ENCODE assay signal across 20 cellular contexts in genomic region chr4:118087366-118087765, GRCh38. TPM values are rescaled to one million over a fixed set of nuclear protein-coding genes. Genes with fewer than 3 reads are reported as not detected.
DNase-seq lines count a peak whose midpoint lies in the region; FAIRE-seq and TF ChIP-seq lines count a peak whose summit lies in the region.
"Had no signal": no experiment of that assay in that cellular context is flagged by ENCODE, and none has a peak within 500 bp of the region (broad histone marks: within the 10 kb centered on the region; RNA-seq: fewer than 3 reads in every experiment).

No MANE protein-coding gene starts in this region.

- no peaks in the 10 kb centered on the region for H3K36me3 ChIP-seq in neural cell (ENCODE audit: insufficient read depth, low read length)
- H3K36me3 ChIP-seq: HAP-1 had no signal

- no peaks in the 10 kb centered on the region for H3K79me2 ChIP-seq in neural cell (replicated peaks; ENCODE audit: insufficient read depth, low read length)

- no peak overlapping the region for H3K9ac ChIP-seq in neural cell (ENCODE audit: low read length)

- H3K36me3 Mint-ChIP-seq in endothelial cell (ENCODE audit: low read depth, unreplicated experiment) = no peaks in the 10 kb centered on the region
- H3K36me3 Mint-ChIP-seq: CD4-positive, CD25-positive, alpha-beta regulatory T cell had no signal

- H3K27me3 ChIP-seq in neural cell (ENCODE audit: insufficient read depth, low read depth, low read length) = no peaks in the 10 kb centered on the region

- H3K4me3 ChIP-seq in neural cell (ENCODE audit: low read length) = no peak overlapping the region
- no peak overlapping the region for H3K4me3 ChIP-seq in lower leg skin (ENCODE audit: low read depth, poor library complexity, severe bottlenecking)
- H3K4me3 ChIP-seq: HAP-1 had no signal

- TF ChIP-seq CTCF in D721Med (IDR thresholded peaks at IDR 0.05; ENCODE audit: insufficient read depth, missing control alignments) (no peak), endothelial cell (IDR thresholded peaks at IDR 0.05; ENCODE audit: unreplicated experiment) (no peak), neural cell (IDR thresholded peaks at IDR 0.05; ENCODE audit: poor library complexity, severe bottlenecking) (no peak), lower leg skin (IDR thresholded peaks at IDR 0.05) (no peak)

- H3K27ac Mint-ChIP-seq in endothelial cell (ENCODE audit: unreplicated experiment) = peak overlapping the region; percentile 94
- H3K27ac Mint-ChIP-seq: CD4-positive, CD25-positive, alpha-beta regulatory T cell had no signal

- H3K9me2 ChIP-seq in neural cell (ENCODE audit: insufficient read depth, low read length) = no peaks in the 10 kb centered on the region

- intact Hi-C loops in lower leg skin (cut with DNase I; ENCODE audit: low total_unique reads) = loop anchor here (2.0 kb wide), 1 partner anchor 57 kb away; no protein-coding TSS in a partner anchor

- TF ChIP-seq EP300 in neural cell (conservative IDR thresholded peaks at IDR 0.05; ENCODE audit: poor library complexity, severe bottlenecking) = no peak

- H3K4me1 Mint-ChIP-seq in endothelial cell (ENCODE audit: unreplicated experiment) = peaks cover 29% of the 10 kb centered on the region
- H3K4me1 Mint-ChIP-seq: CD4-positive, CD25-positive, alpha-beta regulatory T cell had no signal

- TF ChIP-seq POLR2A in lower leg skin (IDR thresholded peaks at IDR 0.05) = no peak

- no peak overlapping the region for H3K4me2 ChIP-seq in neural cell (ENCODE audit: low read length)

- H3K9me3 Mint-ChIP-seq in endothelial cell (ENCODE audit: unreplicated experiment) = no peaks in the 10 kb centered on the region

- H3K27me3 Mint-ChIP-seq in endothelial cell (ENCODE audit: unreplicated experiment) = peaks cover 1% of the 10 kb centered on the region
- H3K27me3 Mint-ChIP-seq: CD4-positive, CD25-positive, alpha-beta regulatory T cell had no signal

- DNase-seq in D721Med (ENCODE audit: insufficient read length, low spot score) (no peak), RPMI7951 (ENCODE audit: low read depth) (peak; percentile 0), endothelial cell (ENCODE audit: low spot score) (no peak), kidney glomerular epithelial cell (lab: John Stamatoyannopoulos, UW) (no peak), lower leg skin (ENCODE audit: low spot score in 2 of 2) (no peak), superior temporal gyrus (ENCODE audit: extremely low spot score) (no peak)
- DNase-seq: CD4-positive, CD25-positive, alpha-beta regulatory T cell; COR-L47; DMS 273 treated with DMSO at 0.1 percent for 48 hours; DMS79 treated with DMSO at 0.1 percent for 48 hours; KBM-7; NCI-H1105 treated with DMSO at 0.1 percent for 48 hours; NCI-H2081; NCI-H526; Right ventricle myocardium superior had no signal

- H3F3A ChIP-seq in neural cell (ENCODE audit: insufficient read depth, low read length, poor library complexity, severe bottlenecking) = peaks cover 3% of the 10 kb centered on the region

- H3K27ac ChIP-seq in neural cell (ENCODE audit: low read length) = peak overlapping the region; percentile 74

- H2AFZ ChIP-seq in neural cell (ENCODE audit: low read depth, low read length) = no peak overlapping the region

- FAIRE-seq in D721Med (lab: Jason Lieb, UNC) = peak; percentile 38
- FAIRE-seq: GM12891 had no signal

- H3K9me3 ChIP-seq in neural cell (ENCODE audit: low read length) = no peaks in the 10 kb centered on the region
- H3K9me3 ChIP-seq: HAP-1 had no signal

- H4K20me1 ChIP-seq in neural cell (ENCODE audit: insufficient read depth) = no peaks in the 10 kb centered on the region

- no peak for TF ChIP-seq RAD21 in neural cell (conservative IDR thresholded peaks at IDR 0.05)

- no peak overlapping the region for H3K4me3 Mint-ChIP-seq in endothelial cell (ENCODE audit: unreplicated experiment)
- H3K4me3 Mint-ChIP-seq: CD4-positive, CD25-positive, alpha-beta regulatory T cell had no signal

TF ChIP-seq in neural cell, 6 proteins besides CTCF, POLR2A, EP300 and RAD21:
- TF ChIP-seq MXI1 (conservative IDR thresholded peaks at IDR 0.05; ENCODE audit: poor library complexity, severe bottlenecking) (no peak), TAF1 (IDR thresholded peaks at IDR 0.05; ENCODE audit: low read depth) (no peak), SMC3 (conservative IDR thresholded peaks at IDR 0.05; ENCODE audit: poor library complexity) (no peak), REST (IDR thresholded peaks at IDR 0.05; ENCODE audit: borderline replicate concordance) (no peak), EZH2 (IDR thresholded peaks at IDR 0.05; ENCODE audit: borderline replicate concordance, insufficient read depth, low read length, poor library complexity, severe bottlenecking) (no peak), POLR2AphosphoS5 (IDR thresholded peaks at IDR 0.05) (no peak)

RNA-seq across cellular contexts. Expression of gene NDST3, which starts 53.1 kb away (rescaled TPM):
- not detected in 2 replicates for total RNA-seq in RPMI7951 (2014; rRNA removed; shearing (Covaris generic))
- total RNA-seq in endothelial cell (ENCODE audit: unreplicated experiment) (11.9 TPM), lower leg skin (under 1 TPM in 1 of 4 donors, not detected in 3; 0.25 TPM)
- polyA plus RNA-seq in neural cell = 3.2 and 4.0 TPM in 2 replicates
- polyA minus RNA-seq in neural cell = 7.1 and 8.3 TPM in 2 replicates
- total RNA-seq: CD4-positive, CD25-positive, alpha-beta regulatory T cell; Right ventricle myocardium superior; SK-MEL-5 had no signal
- polyA plus RNA-seq: BJ; CD4-positive, CD25-positive, alpha-beta regulatory T cell had no signal

Comparison
In these comparisons a context has a peak if more than half of its experiments do, and no peak if none do; other contexts are left out.
1. RNA of gene NDST3, which starts 53.1 kb away (total RNA-seq): 11.9 TPM in endothelial cell (single experiment); 0.25 TPM in lower leg skin and not detected in RPMI7951; every median in the first group is over 10 times any median in the second.